17 cellular contexts compared by ENCODE assay signal in the genomic region with DNA sequence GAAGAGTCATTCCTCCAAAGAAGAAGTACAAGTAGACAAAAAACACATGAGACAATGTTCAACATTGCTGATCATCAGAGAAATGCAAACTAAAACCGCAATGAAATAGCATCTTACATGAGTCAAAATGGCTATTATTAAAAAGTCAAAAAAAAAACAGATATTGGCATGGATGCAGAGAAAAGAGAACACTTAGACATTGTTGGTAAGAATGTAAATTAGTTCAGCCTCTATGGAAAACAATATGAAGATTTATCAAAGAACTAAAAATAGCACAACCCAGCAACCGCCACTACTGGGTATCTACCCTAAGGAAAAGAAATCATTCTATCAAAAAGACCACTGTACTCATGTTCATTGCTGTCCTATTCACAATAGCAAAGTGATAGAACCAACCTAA.
A peak's percentile ranks its signal among the peaks of the same experiment; 100 is the strongest.
DNase-seq lines count a peak whose midpoint lies in the region; TF ChIP-seq lines count a peak whose summit lies in the region.
"Had no signal": no experiment of that assay in that cellular context is flagged by ENCODE, and none has a peak within 500 bp of the region (broad histone marks: within the 10 kb centered on the region; RNA-seq: fewer than 3 reads in every experiment).

No MANE protein-coding gene starts in this region.

- intact Hi-C loops in activated naive CD4-positive, alpha-beta T cell treated with anti-CD3 and anti-CD28 coated beads for 36 hours (cut with micrococcal nuclease), result no loop called here

- H3K27ac Mint-ChIP-seq in activated T-cell treated with anti-CD3 and anti-CD28 coated beads, Interleukin-2, amount 50 U/mL, for 24 hours, result no peak overlapping the region
- H3K27ac Mint-ChIP-seq in activated naive CD4-positive, alpha-beta T cell treated with anti-CD3 and anti-CD28 coated beads for 36 hours, result no peak overlapping the region
- H3K27ac Mint-ChIP-seq: CD14-positive monocyte; CD4-positive, alpha-beta T cell; CD8-positive, alpha-beta memory T cell had no signal

- no peaks in the 10 kb centered on the region for H3K4me1 Mint-ChIP-seq in activated T-cell treated with anti-CD3 and anti-CD28 coated beads, Interleukin-2, amount 50 U/mL, for 24 hours (ENCODE audit: low read depth)
- no peaks in the 10 kb centered on the region for H3K4me1 Mint-ChIP-seq in activated naive CD4-positive, alpha-beta T cell treated with anti-CD3 and anti-CD28 coated beads for 36 hours (ENCODE audit: low read depth)
- H3K4me1 Mint-ChIP-seq: CD14-positive monocyte; CD8-positive, alpha-beta memory T cell had no signal

- H3K9me3 Mint-ChIP-seq in activated T-cell treated with anti-CD3 and anti-CD28 coated beads, Interleukin-2, amount 50 U/mL, for 24 hours, result no peaks in the 10 kb centered on the region
- H3K9me3 Mint-ChIP-seq in activated naive CD4-positive, alpha-beta T cell treated with anti-CD3 and anti-CD28 coated beads for 36 hours, result peaks cover 2% of the 10 kb centered on the region
- H3K9me3 Mint-ChIP-seq: CD4-positive, alpha-beta T cell had no signal

- peaks cover 12% of the 10 kb centered on the region for H3K27me3 Mint-ChIP-seq in activated T-cell treated with anti-CD3 and anti-CD28 coated beads, Interleukin-2, amount 50 U/mL, for 24 hours
- peaks cover 7% of the 10 kb centered on the region for H3K27me3 Mint-ChIP-seq in activated naive CD4-positive, alpha-beta T cell treated with anti-CD3 and anti-CD28 coated beads for 36 hours (ENCODE audit: low read depth)

- DNase-seq in COLO829 (ENCODE audit: low spot score) (peak; percentile 25), RPMI7951 (ENCODE audit: low read depth) (peak; percentile 3), foreskin melanocyte (peak; percentile 98), HEK293T (ENCODE audit: extremely low spot score) (no peak)
- no peak for DNase-seq in activated T-cell treated with anti-CD3 and anti-CD28 coated beads, Interleukin-2, amount 50 U/mL, for 24 hours
- no peak for DNase-seq in activated naive CD4-positive, alpha-beta T cell treated with anti-CD3 and anti-CD28 coated beads for 36 hours
- DNase-seq: 8988T; ACHN; AML-193; BE2C; CD4-positive, alpha-beta T cell; CD8-positive, alpha-beta memory T cell; COR-L47; DMS153; DND-41; GOT3 had no signal

- no peaks in the 10 kb centered on the region for H3K36me3 Mint-ChIP-seq in activated T-cell treated with anti-CD3 and anti-CD28 coated beads, Interleukin-2, amount 50 U/mL, for 24 hours (ENCODE audit: low read depth)
- no peaks in the 10 kb centered on the region for H3K36me3 Mint-ChIP-seq in activated naive CD4-positive, alpha-beta T cell treated with anti-CD3 and anti-CD28 coated beads for 36 hours (ENCODE audit: low read depth)
- H3K36me3 Mint-ChIP-seq: CD14-positive monocyte; CD8-positive, alpha-beta memory T cell had no signal

- POLR2A ChIA-PET in HEK293T (lab: Yijun Ruan, JAX), result no interaction called here

- CTCF ChIA-PET in activated naive CD4-positive, alpha-beta T cell treated with anti-CD3 and anti-CD28 coated beads for 36 hours (lab: Charles Lee), result interaction anchor here (1.7 kb wide), 1 partner anchor 17 kb away, joined by 3 read pairs; no protein-coding TSS in a partner anchor
- CTCF ChIA-PET in HEK293T (lab: Yijun Ruan, JAX), result no interaction called here

- no peak overlapping the region for H3K4me3 Mint-ChIP-seq in activated T-cell treated with anti-CD3 and anti-CD28 coated beads, Interleukin-2, amount 50 U/mL, for 24 hours
- no peak overlapping the region for H3K4me3 Mint-ChIP-seq in activated naive CD4-positive, alpha-beta T cell treated with anti-CD3 and anti-CD28 coated beads for 36 hours
- H3K4me3 Mint-ChIP-seq: CD14-positive monocyte; CD4-positive, alpha-beta T cell; CD8-positive, alpha-beta memory T cell had no signal

TF ChIP-seq in HEK293T, 16 proteins besides CTCF, POLR2A, EP300 and RAD21:
- no peak for TF ChIP-seq PKNOX1 (IDR thresholded peaks at IDR 0.05)
- TF ChIP-seq CTBP1 (IDR thresholded peaks at IDR 0.05; ENCODE audit: borderline replicate concordance), result no peak
- TF ChIP-seq ELF4 (IDR thresholded peaks at IDR 0.05), result no peak
- no peak for TF ChIP-seq FOXK2 (IDR thresholded peaks at IDR 0.05)
- TF ChIP-seq FOXA1 (IDR thresholded peaks at IDR 0.05), result no peak
- no peak for TF ChIP-seq SUZ12 (IDR thresholded peaks at IDR 0.05)

Comparison
In these comparisons a context has a peak if more than half of its experiments do, and no peak if none do; other contexts are left out.
1. DNase-seq: peak in COLO829 (single experiment), RPMI7951 (single experiment) and foreskin melanocyte (single experiment); none in activated T-cell treated with anti-CD3 and anti-CD28 coated beads, Interleukin-2, amount 50 U/mL, for 24 hours (single experiment), activated naive CD4-positive, alpha-beta T cell treated with anti-CD3 and anti-CD28 coated beads for 36 hours (single experiment) and HEK293T (single experiment).